Comparison of ENCODE assay signal across 23 cellular contexts in the genomic region with DNA sequence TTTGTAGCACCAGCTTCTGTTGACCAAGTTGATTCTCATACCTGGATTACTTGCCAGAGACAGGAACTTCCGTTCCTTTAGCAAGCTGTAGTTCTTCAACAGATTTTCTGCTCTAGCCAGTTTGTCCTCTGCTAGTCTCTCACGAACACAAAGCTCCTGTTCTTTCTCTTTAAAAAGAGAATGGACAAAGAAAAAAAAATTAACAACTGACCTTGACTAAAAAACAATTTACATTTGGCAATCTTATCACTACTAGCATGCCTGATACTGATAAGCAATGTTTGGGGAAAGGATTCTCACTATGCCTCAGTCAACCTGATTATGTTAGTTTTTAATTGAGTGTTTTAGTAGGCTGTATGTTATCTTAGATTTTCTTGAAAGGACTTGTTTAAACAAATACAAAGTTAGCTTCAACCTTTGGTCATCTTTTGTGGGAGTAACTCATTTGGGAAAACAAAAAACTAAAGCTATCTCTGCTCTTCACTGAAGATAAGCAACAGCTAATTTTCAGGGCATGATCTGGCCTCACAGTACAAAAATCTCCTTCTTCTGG. TPM values are rescaled to one million over a fixed set of nuclear protein-coding genes. Genes with fewer than 3 reads are reported as not detected.
DNase-seq lines count a peak whose midpoint lies in the region; ATAC-seq, FAIRE-seq and TF ChIP-seq lines count a peak whose summit lies in the region.
"Had no signal": no experiment of that assay in that cellular context is flagged by ENCODE, and none has a peak within 500 bp of the region (broad histone marks: within the 10 kb centered on the region; RNA-seq: fewer than 3 reads in every experiment).

No MANE protein-coding gene starts in this region.

- peaks cover 2% of the 10 kb centered on the region for H3K79me2 ChIP-seq in HepG2 (ENCODE audit: insufficient read depth, low read length)
- H3K79me2 ChIP-seq in PC-3 (ENCODE audit: low read length), result peaks cover 7% of the 10 kb centered on the region

- WGBS in HepG2 (ENCODE audit: low lambda C conversion rate), result 2% methylated on average over 2 of the region's 2 CpGs
- 18 to 59% (median 46%) methylated on average over 2 of the region's 2 CpGs for WGBS in small intestine, 3 donors

- no peak overlapping the region for H2AFZ ChIP-seq in HepG2 (ENCODE audit: low read length)
- no peak overlapping the region for H2AFZ ChIP-seq in PC-3 (ENCODE audit: low read length)

- peak in 1 of 2 experiments; percentile 97; a peak in 2 of 4 replicates for TF ChIP-seq EP300 in HepG2 (IDR thresholded peaks at IDR 0.05; ENCODE audit: low read depth in 2 of 2, low read length in 2 of 2)
- TF ChIP-seq EP300 in HepG2 (CRISPR knock-in tag; IDR thresholded peaks at IDR 0.05; ENCODE audit: borderline replicate concordance), result peak; percentile 87

- H3K27me3 ChIP-seq in HepG2 (ENCODE audit: control insufficient read depth in 1 of 2, insufficient read depth in 2 of 2, low read length in 2 of 2) (no peaks in the 10 kb centered on the region), small intestine (ENCODE audit: control insufficient read depth in 2 of 2, insufficient read depth in 2 of 2, low read length in 2 of 2) (no peaks in the 10 kb centered on the region), PC-3 (ENCODE audit: low read length) (no peaks in the 10 kb centered on the region)
- H3K27me3 ChIP-seq: MG63, Peyer's patch had no signal

- H3K4me3 ChIP-seq in HepG2 (replicated peaks in 1 of 3; ENCODE audit: insufficient read depth in 1 of 3, low read depth in 2 of 3, low read length in 3 of 3), result no peak overlapping the region
- H3K4me3 ChIP-seq in small intestine (ENCODE audit: low read depth in 1 of 2, low read length in 2 of 2), result no peak overlapping the region
- H3K4me3 ChIP-seq in PC-3 (ENCODE audit: low read length), result no peak overlapping the region
- H3K4me3 ChIP-seq: MG63, Peyer's patch had no signal

- H3K36me3 ChIP-seq in HepG2 (replicated peaks in 1 of 2; ENCODE audit: control insufficient read depth in 1 of 2, insufficient read depth in 2 of 2, low read length in 2 of 2), result peaks cover 7 to 38% of the 10 kb centered on the region in 2 experiments
- H3K36me3 ChIP-seq in small intestine (ENCODE audit: control insufficient read depth in 2 of 2, insufficient read depth in 2 of 2, low read length in 2 of 2), result no peaks in the 10 kb centered on the region
- peaks cover 67% of the 10 kb centered on the region; the same call in 1 of the 2 replicates for H3K36me3 ChIP-seq in PC-3 (ENCODE audit: low read depth, low read length)

- peak overlapping the region; percentile 52 for H3K27ac ChIP-seq in HepG2 (ENCODE audit: extremely low read length, insufficient read depth, low read length)
- peak overlapping the region; percentile 20 to 54 for H3K27ac ChIP-seq in small intestine (ENCODE audit: low read depth in 1 of 2, low read length in 1 of 2)
- H3K27ac ChIP-seq in PC-3 (ENCODE audit: low read length), result no peak overlapping the region
- H3K27ac ChIP-seq: Peyer's patch had no signal

- H3K4me2 ChIP-seq in HepG2 (ENCODE audit: low read depth, low read length) (peak overlapping the region; percentile 28), PC-3 (ENCODE audit: low read length) (no peak overlapping the region)

- H3F3A ChIP-seq in PC-3 (ENCODE audit: low read length, unreplicated experiment), result no peaks in the 10 kb centered on the region

- DNase-seq in GM18507 (ENCODE audit: extremely low spot score, insufficient read length, low read depth), result no peak
- peak; percentile 22 for DNase-seq in amniotic epithelial cell (ENCODE audit: low read depth)
- peak; percentile 97 for DNase-seq in HepG2 (ENCODE audit: low spot score)
- DNase-seq in small intestine, result no peak
- no peak for DNase-seq in NCI-H748 (lab: John Stamatoyannopoulos, UW; ENCODE audit: unreplicated experiment)
- no peak for DNase-seq in anterior cingulate cortex (lab: John Stamatoyannopoulos, UW)
- DNase-seq in PC-3, result no peak
- DNase-seq: AML-193; C1 segment of cervical spinal cord; Calu3; CD8-positive, alpha-beta T cell; MG63; NCI-H1048; NCI-H1417 treated with DMSO at 0.1 percent for 48 hours; NCI-H187 treated with DMSO at 0.1 percent for 48 hours; NCI-H2107; NCI-H748 treated with DMSO at 0.1 percent for 48 hours; NK-92 treated with Interleukin-12 subunit alpha and Interleukin-12 subunit beta, amount 100 ng/mL, for 24 hours; Peyer's patch had no signal

- H3K9me2 ChIP-seq in PC-3 (replicated peaks; ENCODE audit: low read length), result no peaks in the 10 kb centered on the region

- in situ Hi-C loops in HepG2 (cut with HindIII; ENCODE audit: extremely low pct_ligation_motif_present, low pct_unique_long_range_greater_than_20kb), result no loop called here

- no peak overlapping the region for H3K9ac ChIP-seq in HepG2 (ENCODE audit: insufficient read depth, low read depth, low read length)
- H3K9ac ChIP-seq in PC-3 (ENCODE audit: low read length), result no peak overlapping the region

- TF ChIP-seq RAD21 in HepG2 (CRISPR knock-in tag; IDR thresholded peaks at IDR 0.05), result no peak

- intact Hi-C loops in HepG2 (cut with micrococcal nuclease; ENCODE audit: unreplicated experiment) (loop anchor here (1.0 kb wide), 1 partner anchor 9 kb away; no protein-coding TSS in a partner anchor), PC-3 (cut with micrococcal nuclease) (no loop called here)

- BruUV-seq in HepG2 (replicated peaks; lab: Mats Ljungman, UMichigan) (no TSS peak), PC-3 (replicated peaks; lab: Mats Ljungman, UMichigan) (no TSS peak)

- FAIRE-seq in GM18507 (lab: Jason Lieb, UNC), result peak; percentile 41
- FAIRE-seq in HepG2 (lab: Jason Lieb, UNC), result peak; percentile 96
- FAIRE-seq in small intestine (lab: Jason Lieb, UNC), result no peak
- FAIRE-seq: G401.6, GM12892, GM19239 had no signal

- TF ChIP-seq POLR2A in HepG2 (IDR thresholded peaks at IDR 0.05; ENCODE audit: insufficient read depth in 1 of 2, low read depth in 2 of 2, low read length in 2 of 2), result no peak

- POLR2A ChIA-PET in HepG2 (lab: Yijun Ruan, JAX) (interaction anchor here (0.7 to 1.7 kb wide), 7 partner anchors 9 to 88 kb away, joined by 3 to 10 read pairs (median 4); partner anchors contain the start of genes NEK2 and SLC30A1), PC-3 (lab: Charles Lee; ENCODE audit: unreplicated experiment) (no interaction called here)

- TF ChIP-seq CTCF in HepG2 (CRISPR knock-in tag; IDR thresholded peaks at IDR 0.05) (no peak), PC-3 (conservative IDR thresholded peaks at IDR 0.05; ENCODE audit: low read depth, low read length) (no peak)

- peaks cover 53% of the 10 kb centered on the region for H3K4me1 ChIP-seq in HepG2 (ENCODE audit: insufficient read depth, low read length)
- H3K4me1 ChIP-seq in small intestine (ENCODE audit: control insufficient read depth in 2 of 2, insufficient read depth in 1 of 2, low read depth in 1 of 2, low read length in 1 of 2), result no peaks in the 10 kb centered on the region
- H3K4me1 ChIP-seq in PC-3 (ENCODE audit: insufficient read depth, low read length), result peaks cover 2% of the 10 kb centered on the region; the same call in 1 of the 2 replicates
- H3K4me1 ChIP-seq: Peyer's patch had no signal

- H3K9me3 ChIP-seq in HepG2 (ENCODE audit: low read length) (no peaks in the 10 kb centered on the region), small intestine (ENCODE audit: control insufficient read depth, low read depth) (no peaks in the 10 kb centered on the region), PC-3 (ENCODE audit: low read length) (no peaks in the 10 kb centered on the region)
- H3K9me3 ChIP-seq: MG63, Peyer's patch had no signal

- ATAC-seq in HepG2 (peak; percentile 98), PC-3 (no peak)
- ATAC-seq: CD8-positive, alpha-beta T cell; SK-N-SH treated with all-trans-retinoic acid at 6 μM for 48 hours had no signal

- H4K20me1 ChIP-seq in HepG2 (ENCODE audit: insufficient read depth, low read length) (no peaks in the 10 kb centered on the region), PC-3 (ENCODE audit: low read length) (no peaks in the 10 kb centered on the region)

- CTCF ChIA-PET in HepG2 (lab: Yijun Ruan, JAX; ENCODE audit: low intra/inter-chr PET ratio, low total read pairs), result no interaction called here
- CTCF ChIA-PET in PC-3 (lab: Charles Lee), result no interaction called here

TF ChIP-seq in HepG2, 621 proteins besides CTCF, POLR2A, EP300 and RAD21 (continues in another document):
- TF ChIP-seq THAP8 (CRISPR knock-in tag; IDR thresholded peaks at IDR 0.05; ENCODE audit: borderline replicate concordance), result no peak
- TF ChIP-seq ZNF292 (CRISPR knock-in tag; IDR thresholded peaks at IDR 0.05; ENCODE audit: borderline replicate concordance, low read depth), result 0 out of 2 replicates have a peak, but pooled peaks have one; percentile 41

RNA-seq across cellular contexts. Expression of gene NEK2, which starts 8.3 kb away (rescaled TPM):
- total RNA-seq in HepG2 (2016; rRNA removed; fragmentation: Illumina TruSeq; extraction: Trizol) (40.8 and 57.5 TPM in 2 replicates), PC-3 (2014; rRNA removed) (42.7 and 47.5 TPM in 2 replicates)
- 7.0 TPM in 2 replicates for total RNA-seq in HepG2 (2016; cell fraction: cytosol; rRNA removed; fragmentation: Illumina TruSeq; extraction: Trizol; ENCODE audit: low read depth)
- 43.3 and 55.7 TPM in 2 replicates for total RNA-seq in HepG2 (2016; cell fraction: insoluble cytoplasmic fraction; rRNA removed; fragmentation: Illumina TruSeq; extraction: Trizol)
- total RNA-seq in HepG2 (2016; cell fraction: membrane; rRNA removed; fragmentation: Illumina TruSeq; extraction: Trizol), result 15.1 and 15.5 TPM in 2 replicates
- 16.9 and 19.9 TPM in 2 replicates for total RNA-seq in HepG2 (2016; cell fraction: nucleus; rRNA removed; fragmentation: Illumina TruSeq; extraction: Trizol)
- polyA plus RNA-seq in HepG2 (2011; rRNA removed) (6.0 and 10.9 TPM in 2 replicates), small intestine (10 to 100 TPM in 1 of 3 donors, 1 to 10 TPM in 2; 1.8 to 20.4 (median 4.6) TPM)
- polyA plus RNA-seq in HepG2 (2011; cell fraction: cytosol; rRNA removed), result 6.1 and 6.5 TPM in 2 replicates
- polyA plus RNA-seq in HepG2 (2011; cell fraction: nucleus; rRNA removed), result 4.6 TPM in 2 replicates
- 9.8 and 17.4 TPM in 2 replicates for polyA plus RNA-seq in HepG2 (2012)
- polyA plus RNA-seq in HepG2 (2016; cell fraction: cytosol; fragmentation: Illumina TruSeq; extraction: Trizol; ENCODE audit: low read depth), result 2.6 and 2.8 TPM in 2 replicates
- 41.0 and 43.9 TPM in 2 replicates for polyA plus RNA-seq in HepG2 (2016; cell fraction: insoluble cytoplasmic fraction; fragmentation: Illumina TruSeq; extraction: Trizol; ENCODE audit: low read depth)
- 5.1 and 5.7 TPM in 2 replicates for polyA plus RNA-seq in HepG2 (2016; cell fraction: membrane; fragmentation: Illumina TruSeq; extraction: Trizol; ENCODE audit: low read depth)
- 18.2 and 19.2 TPM in 2 replicates for polyA plus RNA-seq in HepG2 (2016; cell fraction: nucleus; fragmentation: Illumina TruSeq; extraction: Trizol; ENCODE audit: insufficient read depth, low read depth)
- 9.2 and 31.3 TPM in 2 replicates for polyA minus RNA-seq in HepG2 (2011; rRNA and poly(A)+ RNA removed; ENCODE audit: low replicate concordance)
- polyA minus RNA-seq in HepG2 (2011; cell fraction: cytosol; rRNA and poly(A)+ RNA removed), result 9.6 and 16.1 TPM in 2 replicates
- polyA minus RNA-seq in HepG2 (2011; cell fraction: nucleus; rRNA and poly(A)+ RNA removed), result 10.6 and 16.0 TPM in 2 replicates

Comparison
In these comparisons a context has a peak if more than half of its experiments do, and no peak if none do; other contexts are left out.
1. DNase-seq: peak in amniotic epithelial cell (single experiment) and HepG2 (single experiment); none in GM18507 (single experiment), small intestine (single experiment), NCI-H748 (single experiment), anterior cingulate cortex (0 of 58) and PC-3 (single experiment).